14 cellular contexts compared by ENCODE assay signal in the genomic region with DNA sequence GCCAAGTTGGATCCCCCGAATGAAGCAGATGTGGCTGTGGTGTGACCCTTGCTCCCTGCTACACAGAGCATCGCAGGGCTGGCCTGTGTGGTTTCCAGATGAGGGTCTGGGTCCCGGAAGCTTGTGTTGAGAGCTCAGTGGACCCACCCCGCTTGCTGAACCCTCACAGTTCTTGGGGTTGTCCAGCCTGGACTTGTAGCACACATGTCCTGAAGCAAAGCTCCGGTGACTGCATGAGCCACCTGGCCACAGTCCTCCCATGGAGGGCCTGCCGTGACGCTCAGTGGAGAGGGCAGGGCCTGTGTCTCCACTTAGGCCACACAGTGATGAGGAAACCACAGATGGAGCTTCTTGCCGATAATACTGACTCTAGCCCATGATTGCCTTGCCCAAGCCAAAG.
DNase-seq lines count a peak whose midpoint lies in the region; ATAC-seq, FAIRE-seq and TF ChIP-seq lines count a peak whose summit lies in the region.
"Had no signal": no experiment of that assay in that cellular context is flagged by ENCODE, and none has a peak within 500 bp of the region (broad histone marks: within the 10 kb centered on the region; RNA-seq: fewer than 3 reads in every experiment).

No MANE protein-coding gene starts in this region.

- ATAC-seq in activated naive CD8-positive, alpha-beta T cell treated with anti-CD3 and anti-CD28 coated beads, Interleukin-2, amount 50 U/mL, for 24 hours, result no peak
- no peak for ATAC-seq in naive thymus-derived CD4-positive, alpha-beta T cell
- ATAC-seq: esophagus mucosa had no signal

- CTCF ChIA-PET in naive thymus-derived CD4-positive, alpha-beta T cell (lab: Charles Lee), result no interaction called here

- intact Hi-C loops in naive thymus-derived CD4-positive, alpha-beta T cell (cut with micrococcal nuclease), result no loop called here
- intact Hi-C loops in transverse colon (cut with DNase I; ENCODE audit: low total_unique reads) (loop anchor here (10.0 kb wide), 1 partner anchor 232 kb away; no protein-coding TSS in a partner anchor), thyroid gland (cut with DNase I) (loop anchor here (10.0 kb wide), 1 partner anchor 232 kb away; no protein-coding TSS in a partner anchor)

- no peaks in the 10 kb centered on the region for H3K27me3 ChIP-seq in naive thymus-derived CD4-positive, alpha-beta T cell (ENCODE audit: control insufficient read depth in 2 of 2, insufficient read depth in 2 of 2, low read length in 2 of 2)
- H3K27me3 ChIP-seq in transverse colon (no peaks in the 10 kb centered on the region), thyroid gland (no peaks in the 10 kb centered on the region)

- H3K4me3 Mint-ChIP-seq in activated naive CD4-positive, alpha-beta T cell treated with anti-CD3 and anti-CD28 coated beads, Interleukin-2, amount 50 U/mL, for 24 hours, result no peak overlapping the region
- no peak overlapping the region for H3K4me3 Mint-ChIP-seq in activated naive CD8-positive, alpha-beta T cell treated with anti-CD3 and anti-CD28 coated beads, Interleukin-2, amount 50 U/mL, for 24 hours
- H3K4me3 Mint-ChIP-seq in naive thymus-derived CD4-positive, alpha-beta T cell, result peak overlapping the region in 3 of 10 donors; percentile 3 to 56 (median 19)
- H3K4me3 Mint-ChIP-seq: activated B cell treated with CpG ODN at 0.5 μM for 24 hours had no signal

- POLR2A ChIA-PET in naive thymus-derived CD4-positive, alpha-beta T cell (lab: Charles Lee), result no interaction called here

- H3K36me3 ChIP-seq in naive thymus-derived CD4-positive, alpha-beta T cell (ENCODE audit: control insufficient read depth in 2 of 3, insufficient read depth in 3 of 3, low read length in 3 of 3), result peaks cover 12 to 54% (median 24%) of the 10 kb centered on the region in 3 experiments
- peaks cover 0 to 42% (median 12%) of the 10 kb centered on the region in 4 donors for H3K36me3 ChIP-seq in transverse colon
- H3K36me3 ChIP-seq in thyroid gland, result peaks cover 39 to 44% of the 10 kb centered on the region in 2 donors

- H3K27me3 Mint-ChIP-seq in activated naive CD4-positive, alpha-beta T cell treated with anti-CD3 and anti-CD28 coated beads, Interleukin-2, amount 50 U/mL, for 24 hours, result no peaks in the 10 kb centered on the region
- H3K27me3 Mint-ChIP-seq in activated naive CD8-positive, alpha-beta T cell treated with anti-CD3 and anti-CD28 coated beads, Interleukin-2, amount 50 U/mL, for 24 hours, result no peaks in the 10 kb centered on the region
- no peaks in the 10 kb centered on the region for H3K27me3 Mint-ChIP-seq in naive thymus-derived CD4-positive, alpha-beta T cell
- H3K27me3 Mint-ChIP-seq: activated B cell treated with CpG ODN at 0.5 μM for 24 hours had no signal

- no peak for FAIRE-seq in HTR-8/SVneo (lab: Jason Lieb, UNC)

- WGBS in transverse colon (ENCODE audit: low coverage in 1 of 2), 2 donors, result 87% methylated on average over 6 of the region's 8 CpGs; no CpG with 5 or more reads in 1 of the 2 donors
- WGBS in thyroid gland, 2 donors, result 95 to 97% methylated on average over 6 to 8 of the region's 8 CpGs

- no peak overlapping the region for H3K27ac ChIP-seq in naive thymus-derived CD4-positive, alpha-beta T cell (ENCODE audit: low read depth, low read length)
- H3K27ac ChIP-seq in transverse colon (peak overlapping the region; percentile 76 to 86 (median 83)), thyroid gland (no peak overlapping the region)

- H3K4me3 ChIP-seq in naive thymus-derived CD4-positive, alpha-beta T cell (ENCODE audit: low read length), result no peak overlapping the region
- H3K4me3 ChIP-seq in transverse colon (no peak overlapping the region), thyroid gland (replicated peaks in 1 of 3) (no peak overlapping the region)
- H3K4me3 ChIP-seq: HAP-1 had no signal

- H3K4me1 ChIP-seq in naive thymus-derived CD4-positive, alpha-beta T cell (ENCODE audit: control insufficient read depth in 2 of 2, insufficient read depth in 2 of 2, low read length in 2 of 2), result peaks cover 5 to 11% of the 10 kb centered on the region in 2 donors
- peaks cover 26 to 48% (median 40%) of the 10 kb centered on the region in 4 donors for H3K4me1 ChIP-seq in transverse colon
- H3K4me1 ChIP-seq in thyroid gland, result peaks cover 7 to 41% of the 10 kb centered on the region in 2 donors

- H3K4me1 Mint-ChIP-seq in activated naive CD4-positive, alpha-beta T cell treated with anti-CD3 and anti-CD28 coated beads, Interleukin-2, amount 50 U/mL, for 24 hours, result peaks cover 73% of the 10 kb centered on the region
- peaks cover 80% of the 10 kb centered on the region for H3K4me1 Mint-ChIP-seq in activated naive CD8-positive, alpha-beta T cell treated with anti-CD3 and anti-CD28 coated beads, Interleukin-2, amount 50 U/mL, for 24 hours
- H3K4me1 Mint-ChIP-seq in naive thymus-derived CD4-positive, alpha-beta T cell, result peaks cover 39 to 68% (median 56%) of the 10 kb centered on the region in 7 donors

- peak overlapping the region; percentile 90 for H3K27ac Mint-ChIP-seq in activated naive CD4-positive, alpha-beta T cell treated with anti-CD3 and anti-CD28 coated beads, Interleukin-2, amount 50 U/mL, for 24 hours
- peak overlapping the region; percentile 84 for H3K27ac Mint-ChIP-seq in activated naive CD8-positive, alpha-beta T cell treated with anti-CD3 and anti-CD28 coated beads, Interleukin-2, amount 50 U/mL, for 24 hours
- H3K27ac Mint-ChIP-seq in naive thymus-derived CD4-positive, alpha-beta T cell, result peak overlapping the region in 7 of 9 donors; percentile 14 to 85 (median 59)

- DNase-seq in activated naive CD4-positive, alpha-beta T cell (lab: John Stamatoyannopoulos, UW), result no peak
- DNase-seq in activated naive CD8-positive, alpha-beta T cell treated with anti-CD3 and anti-CD28 coated beads, Interleukin-2, amount 50 U/mL, for 24 hours, result no peak
- DNase-seq in naive thymus-derived CD4-positive, alpha-beta T cell, result no peak
- DNase-seq in transverse colon (no peak), HTR-8/SVneo (ENCODE audit: insufficient read length, low spot score) (no peak), thyroid gland (no peak)
- no peak for DNase-seq in effector CD4-positive, alpha-beta T cell
- DNase-seq: activated B cell treated with CpG ODN at 0.5 μM for 24 hours, anterior cingulate cortex, KG1, NCI-H2171 had no signal

- H3K36me3 Mint-ChIP-seq in activated naive CD4-positive, alpha-beta T cell treated with anti-CD3 and anti-CD28 coated beads, Interleukin-2, amount 50 U/mL, for 24 hours, result peaks cover 23% of the 10 kb centered on the region
- H3K36me3 Mint-ChIP-seq in activated naive CD8-positive, alpha-beta T cell treated with anti-CD3 and anti-CD28 coated beads, Interleukin-2, amount 50 U/mL, for 24 hours (ENCODE audit: low read depth), result peaks cover 47% of the 10 kb centered on the region
- peaks cover 20 to 47% (median 34%) of the 10 kb centered on the region in 5 donors for H3K36me3 Mint-ChIP-seq in naive thymus-derived CD4-positive, alpha-beta T cell

- no peaks in the 10 kb centered on the region for H3K9me3 ChIP-seq in naive thymus-derived CD4-positive, alpha-beta T cell (ENCODE audit: control insufficient read depth in 2 of 3, low read length in 3 of 3)
- H3K9me3 ChIP-seq in transverse colon, result no peaks in the 10 kb centered on the region
- no peaks in the 10 kb centered on the region for H3K9me3 ChIP-seq in thyroid gland
- H3K9me3 ChIP-seq: HAP-1 had no signal

- TF ChIP-seq EP300 in transverse colon (IDR thresholded peaks at IDR 0.05; ENCODE audit: low read depth), result no peak

- no peak for TF ChIP-seq POLR2A in transverse colon (IDR thresholded peaks at IDR 0.05)
- no peak for TF ChIP-seq POLR2A in thyroid gland (IDR thresholded peaks at IDR 0.05)

- no peak for TF ChIP-seq CTCF in transverse colon (IDR thresholded peaks at IDR 0.05)
- TF ChIP-seq CTCF in thyroid gland (IDR thresholded peaks at IDR 0.05), result no peak

- in situ Hi-C loops in transverse colon (cut with MboI; ENCODE audit: low pct_ligation_motif_present in 1 of 4, low pct_unique_long_range_greater_than_20kb in 1 of 4, low sequenced_read_pairs in 3 of 4), result loop anchor here in 3 of 4 donors (10.0 to 25.0 kb wide), 2 partner anchors 1086 to 1098 kb away; no protein-coding TSS in a partner anchor

- no peaks in the 10 kb centered on the region for H3K9me3 Mint-ChIP-seq in activated naive CD4-positive, alpha-beta T cell treated with anti-CD3 and anti-CD28 coated beads, Interleukin-2, amount 50 U/mL, for 24 hours
- no peaks in the 10 kb centered on the region for H3K9me3 Mint-ChIP-seq in activated naive CD8-positive, alpha-beta T cell treated with anti-CD3 and anti-CD28 coated beads, Interleukin-2, amount 50 U/mL, for 24 hours
- peaks cover 0 to 2% (median 0%) of the 10 kb centered on the region in 11 donors for H3K9me3 Mint-ChIP-seq in naive thymus-derived CD4-positive, alpha-beta T cell
- H3K9me3 Mint-ChIP-seq: activated B cell treated with CpG ODN at 0.5 μM for 24 hours had no signal

Comparison
In these comparisons a context has a peak if more than half of its experiments do, and no peak if none do; other contexts are left out.
1. H3K27ac ChIP-seq: peak in transverse colon (4 of 4); none in naive thymus-derived CD4-positive, alpha-beta T cell (single experiment) and thyroid gland (0 of 3).
2. intact Hi-C loops: an anchor here in transverse colon (10.0 kb wide) and thyroid gland (10.0 kb wide); none called in naive thymus-derived CD4-positive, alpha-beta T cell.
3. Peak in every context shown above with its lines, with median percentiles within 50 percentile points of each other: H3K27ac Mint-ChIP-seq.